1 cellular context compared by ENCODE assay signal in genomic region chr9:98807070-98807810, GRCh38.
TF ChIP-seq lines count a peak whose summit lies in the region.

TSS of gene GALNT12 (plus strand) at chr9:98807670. CDS start at chr9:98807699, 29 bp downstream.

TF ChIP-seq in K562, 482 proteins besides CTCF, POLR2A, EP300 and RAD21 (continued from another document and continues in another):
- TF ChIP-seq ZNF592 (IDR thresholded peaks at IDR 0.05) (0 out of 2 replicates have a peak, but pooled peaks have one; percentile 21), GABPA (tag; conservative IDR thresholded peaks at IDR 0.05; ENCODE audit: low read depth) (peak; percentile 35; the same call in 1 of the 2 replicates), ZNF449 (CRISPR knock-in tag; IDR thresholded peaks at IDR 0.05) (no peak), ZSCAN29 (IDR thresholded peaks at IDR 0.05) (no peak), ZNF589 (CRISPR knock-in tag; IDR thresholded peaks at IDR 0.05; ENCODE audit: low read depth) (0 out of 2 replicates have a peak, but pooled peaks have one; percentile 26), L3MBTL2 (IDR thresholded peaks at IDR 0.05) (peak; percentile 87), CBX1 (IDR thresholded peaks at IDR 0.05; ENCODE audit: low read depth) (0 out of 2 replicates have a peak, but pooled peaks have one; percentile 28), PCBP1 (IDR thresholded peaks at IDR 0.05; ENCODE audit: low read depth, low read length, poor library complexity, severe bottlenecking) (no peak), ZBTB7A (IDR thresholded peaks at IDR 0.05; ENCODE audit: borderline replicate concordance, control insufficient read depth, low read depth, low read length) (peak; percentile 77; the same call in 1 of the 2 replicates), ZKSCAN1 (IDR thresholded peaks at IDR 0.05; ENCODE audit: low read depth, low read length) (0 out of 2 replicates have a peak, but pooled peaks have one; percentile 42), EGR1 (conservative IDR thresholded peaks at IDR 0.05) (peak; percentile 8; the same call in 1 of the 2 replicates), HNRNPLL (IDR thresholded peaks at IDR 0.05; ENCODE audit: low read depth, low read length, poor library complexity, severe bottlenecking) (peak; percentile 85), TBP (optimal IDR thresholded peaks at IDR 0.05; ENCODE audit: low read depth, low read length) (peak; percentile 74), ELF4 (CRISPR knock-in tag; IDR thresholded peaks at IDR 0.05) (0 out of 2 replicates have a peak, but pooled peaks have one; percentile 31), NRF1 (conservative IDR thresholded peaks at IDR 0.05 in 1 of 2, IDR thresholded peaks at IDR 0.05 in 1 of 2) (peak; percentile 40 to 43; a peak in 2 of 4 replicates), VEZF1 (CRISPR knock-in tag; IDR thresholded peaks at IDR 0.05) (peak; percentile 75), POLR2AphosphoS5 (IDR thresholded peaks at IDR 0.05; ENCODE audit: control insufficient read depth, insufficient read depth, low read depth, low read length) (peak; percentile 59; the same call in 1 of the 2 replicates), SIN3A (IDR thresholded peaks at IDR 0.05; ENCODE audit: borderline replicate concordance in 2 of 2, control insufficient read depth in 1 of 2, low read depth in 2 of 2, low read length in 2 of 2) (peak in 1 of 2 experiments; percentile 64; a peak in 1 of 4 replicates), DIDO1 (tag; IDR thresholded peaks at IDR 0.05; ENCODE audit: low read depth) (0 out of 2 replicates have a peak, but pooled peaks have one; percentile 16), RB1 (IDR thresholded peaks at IDR 0.05; ENCODE audit: low read depth) (peak; percentile 69; the same call in 1 of the 2 replicates), AFF4 (CRISPR knock-in tag; IDR thresholded peaks at IDR 0.05) (0 out of 2 replicates have a peak, but pooled peaks have one; percentile 2), PHF8 (IDR thresholded peaks at IDR 0.05; ENCODE audit: borderline replicate concordance, low read length) (peak; percentile 68; the same call in 1 of the 2 replicates), RBBP5 (IDR thresholded peaks at IDR 0.05; ENCODE audit: borderline replicate concordance, insufficient read depth, low read length, poor library complexity, severe bottlenecking) (peak; percentile 76), MGA (IDR thresholded peaks at IDR 0.05) (peak; percentile 85), KDM1A (IDR thresholded peaks at IDR 0.05) (no peak), ELK3 (CRISPR knock-in tag; IDR thresholded peaks at IDR 0.05) (no peak)
